Comparison of ENCODE assay signal across 19 cellular contexts in the genomic region with DNA sequence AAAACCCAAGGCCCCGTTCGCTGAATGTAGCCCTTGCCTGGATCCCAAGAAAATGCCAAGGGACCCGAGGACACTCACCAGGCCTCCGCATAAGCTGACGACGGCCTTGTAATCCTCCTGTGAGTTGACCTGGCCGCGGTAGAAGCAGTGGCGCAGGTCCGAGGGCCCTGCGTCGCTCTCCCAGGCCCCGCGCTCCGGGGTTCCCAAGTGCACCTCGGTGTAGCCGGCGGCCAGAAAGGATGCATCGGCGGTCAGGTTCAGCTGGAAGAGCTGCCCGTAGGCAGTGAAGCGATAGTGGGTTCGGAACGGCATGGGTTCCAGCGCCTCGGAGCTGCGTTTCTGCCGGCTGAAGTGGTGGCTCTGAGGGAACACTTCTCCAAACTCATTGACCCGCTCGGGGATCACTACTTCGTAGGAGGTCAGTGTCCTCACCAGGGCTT. TPM values are rescaled to one million over a fixed set of nuclear protein-coding genes. Genes with fewer than 3 reads are reported as not detected.
DNase-seq lines count a peak whose midpoint lies in the region; ATAC-seq and TF ChIP-seq lines count a peak whose summit lies in the region.
"Had no signal": no experiment of that assay in that cellular context is flagged by ENCODE, and none has a peak within 500 bp of the region (broad histone marks: within the 10 kb centered on the region; RNA-seq: fewer than 3 reads in every experiment).

No MANE protein-coding gene starts in this region.

- H3K4me3 ChIP-seq in cardiac muscle cell, result peak overlapping the region; percentile 36
- no peak overlapping the region for H3K4me3 ChIP-seq in right atrium auricular region
- no peak overlapping the region for H3K4me3 ChIP-seq in hepatocyte
- H3K4me3 ChIP-seq: Peyer's patch, prostate gland, uterus had no signal

- H3K36me3 ChIP-seq in cardiac muscle cell, result no peaks in the 10 kb centered on the region
- no peaks in the 10 kb centered on the region for H3K36me3 ChIP-seq in right atrium auricular region
- H3K36me3 ChIP-seq in hepatocyte (replicated peaks; ENCODE audit: insufficient read depth, low read depth), result no peaks in the 10 kb centered on the region
- H3K36me3 ChIP-seq: Peyer's patch, prostate gland, uterus had no signal

- 11% methylated on average over 31 of the region's 31 CpGs for WGBS in hepatocyte (ENCODE audit: low lambda C conversion rate, missing lambda C conversion rate)

- H3K9me3 Mint-ChIP-seq in nephron progenitor cell, result peaks cover 8% of the 10 kb centered on the region
- H3K9me3 Mint-ChIP-seq in type B pancreatic cell, result peaks cover 5% of the 10 kb centered on the region
- H3K9me3 Mint-ChIP-seq in activated CD8-positive, alpha-beta memory T cell treated with anti-CD3 and anti-CD28 coated beads, Interleukin-2, amount 10 ng/mL, durations not matched to agents 7 days and 5 days (ENCODE audit: low read depth), result peaks cover 7% of the 10 kb centered on the region

- TF ChIP-seq CTCF in cardiac muscle cell (IDR thresholded peaks at IDR 0.05; ENCODE audit: low read depth, low read length) (no peak), right atrium auricular region (IDR thresholded peaks at IDR 0.05) (no peak), hepatocyte (IDR thresholded peaks at IDR 0.05; ENCODE audit: poor library complexity) (no peak), nephron progenitor cell (IDR thresholded peaks at IDR 0.05) (no peak), type B pancreatic cell (conservative IDR thresholded peaks at IDR 0.05) (no peak)

- ATAC-seq in activated CD8-positive, alpha-beta memory T cell treated with anti-CD3 and anti-CD28 coated beads, Interleukin-2, amount 10 ng/mL, durations not matched to agents 7 days and 5 days, result no peak
- no peak for ATAC-seq in HG03280 (IDR thresholded peaks at IDR 0.05; ENCODE audit: unreplicated experiment)
- ATAC-seq: activated CD8-positive, alpha-beta T cell treated with anti-CD3 and anti-CD28 coated beads for 36 hours; esophagus mucosa had no signal

- POLR2A ChIA-PET in HEK293T (lab: Yijun Ruan, JAX), result no interaction called here

- peaks cover 12% of the 10 kb centered on the region for H3K4me1 Mint-ChIP-seq in nephron progenitor cell
- H3K4me1 Mint-ChIP-seq in type B pancreatic cell (ENCODE audit: unreplicated experiment), result peaks cover 5% of the 10 kb centered on the region
- H3K4me1 Mint-ChIP-seq in activated CD8-positive, alpha-beta memory T cell treated with anti-CD3 and anti-CD28 coated beads, Interleukin-2, amount 10 ng/mL, durations not matched to agents 7 days and 5 days, result no peaks in the 10 kb centered on the region

- no peaks in the 10 kb centered on the region for H4K20me1 ChIP-seq in hepatocyte (ENCODE audit: insufficient read depth, poor library complexity, severe bottlenecking)

- H3K4me1 ChIP-seq in cardiac muscle cell (ENCODE audit: low read depth) (no peaks in the 10 kb centered on the region), right atrium auricular region (no peaks in the 10 kb centered on the region), hepatocyte (ENCODE audit: insufficient read depth) (peaks cover 7% of the 10 kb centered on the region)
- H3K4me1 ChIP-seq: Peyer's patch, prostate gland, uterus had no signal

- CTCF ChIA-PET in HEK293T (lab: Yijun Ruan, JAX), result no interaction called here
- CTCF ChIA-PET in activated CD8-positive, alpha-beta memory T cell treated with anti-CD3 and anti-CD28 coated beads, Interleukin-2, amount 10 ng/mL, durations not matched to agents 7 days and 5 days (lab: Charles Lee), result no interaction called here

- H3K27me3 ChIP-seq in cardiac muscle cell (peaks cover 38% of the 10 kb centered on the region), right atrium auricular region (peaks cover 9% of the 10 kb centered on the region in 2 donors), hepatocyte (peaks cover 45% of the 10 kb centered on the region)
- H3K27me3 ChIP-seq: Peyer's patch, uterus had no signal

- DNase-seq in cardiac muscle cell (ENCODE audit: low read depth in 1 of 2, low spot score in 1 of 2) (peak in 1 of 2 donors; percentile 31), right atrium auricular region (ENCODE audit: low spot score) (no peak), hepatocyte (ENCODE audit: low spot score) (peak; percentile 3), nephron progenitor cell (peak; percentile 47), type B pancreatic cell (ENCODE audit: extremely low spot score, unreplicated experiment) (no peak), HEK293T (ENCODE audit: extremely low spot score) (no peak)
- DNase-seq in activated CD8-positive, alpha-beta memory T cell treated with anti-CD3 and anti-CD28 coated beads, Interleukin-2, amount 10 ng/mL, durations not matched to agents 7 days and 5 days, result no peak
- DNase-seq: activated CD8-positive, alpha-beta T cell treated with anti-CD3 and anti-CD28 coated beads for 36 hours; DMS79; left cardiac atrium; NCI-H2081; NCI-H748 treated with DMSO at 0.1 percent for 48 hours; Peyer's patch; uterus had no signal

- H3K4me2 ChIP-seq in hepatocyte, result peak overlapping the region; percentile 96

- H3K27ac Mint-ChIP-seq in nephron progenitor cell, result no peak overlapping the region
- H3K27ac Mint-ChIP-seq in type B pancreatic cell, result no peak overlapping the region
- H3K27ac Mint-ChIP-seq in activated CD8-positive, alpha-beta memory T cell treated with anti-CD3 and anti-CD28 coated beads, Interleukin-2, amount 10 ng/mL, durations not matched to agents 7 days and 5 days, result no peak overlapping the region
- H3K27ac Mint-ChIP-seq: activated CD8-positive, alpha-beta T cell treated with anti-CD3 and anti-CD28 coated beads for 36 hours had no signal

- no peaks in the 10 kb centered on the region for H3K79me2 ChIP-seq in hepatocyte

- H3K4me3 Mint-ChIP-seq in nephron progenitor cell (peak overlapping the region; percentile 96), type B pancreatic cell (peak overlapping the region; percentile 94)
- H3K4me3 Mint-ChIP-seq in activated CD8-positive, alpha-beta memory T cell treated with anti-CD3 and anti-CD28 coated beads, Interleukin-2, amount 10 ng/mL, durations not matched to agents 7 days and 5 days, result no peak overlapping the region
- H3K4me3 Mint-ChIP-seq: activated CD8-positive, alpha-beta T cell treated with anti-CD3 and anti-CD28 coated beads for 36 hours had no signal

- peaks cover 31% of the 10 kb centered on the region for H3K36me3 Mint-ChIP-seq in nephron progenitor cell (ENCODE audit: low read depth)
- peaks cover 9% of the 10 kb centered on the region for H3K36me3 Mint-ChIP-seq in type B pancreatic cell
- H3K36me3 Mint-ChIP-seq in activated CD8-positive, alpha-beta memory T cell treated with anti-CD3 and anti-CD28 coated beads, Interleukin-2, amount 10 ng/mL, durations not matched to agents 7 days and 5 days, result no peaks in the 10 kb centered on the region

- H3K27ac ChIP-seq in cardiac muscle cell, result no peak overlapping the region
- H3K27ac ChIP-seq in right atrium auricular region, result no peak overlapping the region
- no peak overlapping the region for H3K27ac ChIP-seq in hepatocyte
- H3K27ac ChIP-seq: coronary artery, Peyer's patch, prostate gland, uterus had no signal

- H3K9me3 ChIP-seq in cardiac muscle cell (ENCODE audit: low read depth), result no peaks in the 10 kb centered on the region
- peaks cover 0 to 8% of the 10 kb centered on the region in 2 donors for H3K9me3 ChIP-seq in right atrium auricular region
- peaks cover 4% of the 10 kb centered on the region for H3K9me3 ChIP-seq in hepatocyte (ENCODE audit: low read depth)
- H3K9me3 ChIP-seq: Peyer's patch, prostate gland, uterus had no signal

- H3K9me2 ChIP-seq in hepatocyte (replicated peaks; ENCODE audit: insufficient read depth), result no peaks in the 10 kb centered on the region

- H3K27me3 Mint-ChIP-seq in nephron progenitor cell (ENCODE audit: low read depth, poor library complexity) (peaks cover 45% of the 10 kb centered on the region), type B pancreatic cell (peaks cover 61% of the 10 kb centered on the region)
- peaks cover 33% of the 10 kb centered on the region for H3K27me3 Mint-ChIP-seq in activated CD8-positive, alpha-beta memory T cell treated with anti-CD3 and anti-CD28 coated beads, Interleukin-2, amount 10 ng/mL, durations not matched to agents 7 days and 5 days

- no peak overlapping the region for H2AFZ ChIP-seq in hepatocyte

TF ChIP-seq in HEK293T, 16 proteins besides CTCF, POLR2A, EP300 and RAD21:
- TF ChIP-seq LEF1 (IDR thresholded peaks at IDR 0.05; ENCODE audit: borderline replicate concordance) (no peak), SUZ12 (IDR thresholded peaks at IDR 0.05) (no peak), NFRKB (IDR thresholded peaks at IDR 0.05) (no peak), L3MBTL2 (conservative IDR thresholded peaks at IDR 0.05) (no peak), CTBP1 (IDR thresholded peaks at IDR 0.05; ENCODE audit: borderline replicate concordance) (no peak), HDGF (IDR thresholded peaks at IDR 0.05; ENCODE audit: borderline replicate concordance) (no peak), TARDBP (IDR thresholded peaks at IDR 0.05) (no peak), SP1 (IDR thresholded peaks at IDR 0.05) (no peak)
- TF ChIP-seq, protein P1, sequence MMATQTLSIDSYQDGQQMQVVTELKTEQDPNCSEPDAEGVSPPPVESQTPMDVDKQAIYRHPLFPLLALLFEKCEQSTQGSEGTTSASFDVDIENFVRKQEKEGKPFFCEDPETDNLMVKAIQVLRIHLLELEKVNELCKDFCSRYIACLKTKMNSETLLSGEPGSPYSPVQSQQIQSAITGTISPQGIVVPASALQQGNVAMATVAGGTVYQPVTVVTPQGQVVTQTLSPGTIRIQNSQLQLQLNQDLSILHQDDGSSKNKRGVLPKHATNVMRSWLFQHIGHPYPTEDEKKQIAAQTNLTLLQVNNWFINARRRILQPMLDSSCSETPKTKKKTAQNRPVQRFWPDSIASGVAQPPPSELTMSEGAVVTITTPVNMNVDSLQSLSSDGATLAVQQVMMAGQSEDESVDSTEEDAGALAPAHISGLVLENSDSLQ (IDR thresholded peaks at IDR 0.05), result no peak

RNA-seq across cellular contexts. Expression of gene ADAMTS20, which starts 1.2 kb away (rescaled TPM):
- total RNA-seq in cardiac muscle cell, result 0.33 and 0.60 TPM in 2 replicates
- 0.12 and 0.13 TPM in 2 replicates for polyA plus RNA-seq in cardiac muscle cell
- total RNA-seq in right atrium auricular region, result not detected
- 0.36 and 1.2 TPM in 2 replicates for total RNA-seq in hepatocyte
- 0.45 and 0.47 TPM in 2 replicates for polyA plus RNA-seq in hepatocyte
- 1.2 and 3.1 TPM in 2 replicates for total RNA-seq in type B pancreatic cell (ENCODE audit: low replicate concordance)
- total RNA-seq in activated CD8-positive, alpha-beta memory T cell treated with anti-CD3 and anti-CD28 coated beads, Interleukin-2, amount 10 ng/mL, durations not matched to agents 7 days and 5 days, result not detected
- total RNA-seq: activated CD8-positive, alpha-beta T cell treated with anti-CD3 and anti-CD28 coated beads for 36 hours; esophagus mucosa; left cardiac atrium; Peyer's patch had no signal
- polyA plus RNA-seq: adipose tissue had no signal

Comparison
In these comparisons a context has a peak if more than half of its experiments do, and no peak if none do; other contexts are left out.
1. DNase-seq: peak in hepatocyte (single experiment) and nephron progenitor cell (single experiment); none in right atrium auricular region (single experiment), type B pancreatic cell (single experiment), HEK293T (single experiment) and activated CD8-positive, alpha-beta memory T cell treated with anti-CD3 and anti-CD28 coated beads, Interleukin-2, amount 10 ng/mL, durations not matched to agents 7 days and 5 days (single experiment).